Comparison of ENCODE assay signal across 8 cellular contexts in genomic region chr18:47150029-47150823, GRCh38. TPM values are rescaled to one million over a fixed set of nuclear protein-coding genes. Genes with fewer than 3 reads are reported as not detected.
A peak's percentile ranks its signal among the peaks of the same experiment; 100 is the strongest.
DNase-seq lines count a peak whose midpoint lies in the region; ATAC-seq, FAIRE-seq and TF ChIP-seq lines count a peak whose summit lies in the region.

Gene HDHD2, minus strand, starts transcription at chr18:47150500. Its CDS starts 14,061 bp downstream, at chr18:47136439.

- intact Hi-C loops in Calu3 (cut with micrococcal nuclease; ENCODE audit: unreplicated experiment) (no loop called here), mucosa of descending colon (cut with DNase I, micrococcal nuclease) (no loop called here)

- H3K4me3 ChIP-seq in epithelial cell of esophagus (ENCODE audit: low read length) (peak within 1 kb of the TSS; percentile 91), mucosa of descending colon (peak within 1 kb of the TSS; percentile 52)

- peaks cover 22% of the 10 kb centered on the region for H3K36me3 Mint-ChIP-seq in Calu3 (ENCODE audit: insufficient read depth, unreplicated experiment)

- H3K4me3 Mint-ChIP-seq in Calu3 (ENCODE audit: low read depth, unreplicated experiment), result peak within 1 kb of the TSS; percentile 93

- DNase-seq in Calu3 (peak; percentile 89), HTR-8/SVneo (ENCODE audit: insufficient read length, low spot score) (peak; percentile 61), OCI-M1 (lab: John Stamatoyannopoulos, UW) (peak; percentile 84), activated T-cell treated with anti-CD3 and anti-CD28 coated beads for 24 hours (ENCODE audit: low read depth) (peak; percentile 81), epithelial cell of esophagus (ENCODE audit: low read depth) (peak; percentile 79), mucosa of descending colon (peak; percentile 84 to 92 (median 90))
- peak; percentile 78 for DNase-seq in stimulated activated CD8-positive, alpha-beta memory T cell treated with anti-CD3 and anti-CD28 coated beads, Interleukin-4, amount 100 ng/mL, for 24 hours (ENCODE audit: low read depth)

- TSS peak; percentile 28 for BruUV-seq in Calu3 (replicated peaks; lab: Mats Ljungman, UMichigan)

- H3K4me1 Mint-ChIP-seq in Calu3 (ENCODE audit: low read depth, unreplicated experiment), result peaks cover 31% of the 10 kb centered on the region

- no peaks in the 10 kb centered on the region for H3K9me3 Mint-ChIP-seq in Calu3 (ENCODE audit: low read depth, unreplicated experiment)

- CTCF ChIA-PET in Calu3 (lab: Charles Lee), result interaction anchor here (1.6 kb wide), 1 partner anchor 55 kb away, joined by 6 read pairs; no protein-coding TSS in a partner anchor

- H3K4me1 ChIP-seq in mucosa of descending colon (ENCODE audit: low read depth), result peaks cover 7% of the 10 kb centered on the region

- no peak for TF ChIP-seq CTCF in Calu3 (IDR thresholded peaks at IDR 0.05; ENCODE audit: unreplicated experiment)
- no peak for TF ChIP-seq CTCF in epithelial cell of esophagus (IDR thresholded peaks at IDR 0.05; ENCODE audit: insufficient read depth, low read depth, low read length, missing control alignments)
- TF ChIP-seq CTCF in mucosa of descending colon (IDR thresholded peaks at IDR 0.05), result no peak

- H3K27ac Mint-ChIP-seq in Calu3 (ENCODE audit: unreplicated experiment), result peak within 1 kb of the TSS; percentile 91

- ATAC-seq in GM21367 (IDR thresholded peaks at IDR 0.05; ENCODE audit: unreplicated experiment), result peak; percentile 83
- ATAC-seq in mucosa of descending colon, result peak; percentile 98

- no peak for FAIRE-seq in HTR-8/SVneo (lab: Jason Lieb, UNC)

- H3K9me3 ChIP-seq in mucosa of descending colon, result no peaks in the 10 kb centered on the region

- no peaks in the 10 kb centered on the region for H3K27me3 Mint-ChIP-seq in Calu3 (ENCODE audit: unreplicated experiment)

- H3K36me3 ChIP-seq in mucosa of descending colon (ENCODE audit: low read depth), result no peaks in the 10 kb centered on the region

RNA-seq across cellular contexts. Expression of gene HDHD2, which starts in this region (rescaled TPM):
- total RNA-seq in Calu3 (2022), result 30.1 and 31.6 TPM in 2 replicates
- 10 to 100 TPM; 33.8 to 45.7 (median 37.1) TPM for total RNA-seq in mucosa of descending colon

Comparison
In these comparisons a context has a peak if more than half of its experiments do, and no peak if none do; other contexts are left out.
1. Peak in every context shown above with its lines: DNase-seq, ATAC-seq and H3K4me3 ChIP-seq.